1 cellular context compared by ENCODE assay signal in genomic region chr19:1213391-1214286, GRCh38.
TF ChIP-seq lines count a peak whose summit lies in the region.

No MANE protein-coding gene starts in this region.

TF ChIP-seq in endothelial cell of umbilical vein, 7 proteins besides CTCF, POLR2A, EP300 and RAD21:
- no peak for TF ChIP-seq FOS (IDR thresholded peaks at IDR 0.05; ENCODE audit: borderline replicate concordance, insufficient read depth, low read length)
- TF ChIP-seq JUN (IDR thresholded peaks at IDR 0.05; ENCODE audit: borderline replicate concordance, insufficient read depth, insufficient read length, low read depth) = peak; percentile 25
- TF ChIP-seq EZH2 (IDR thresholded peaks at IDR 0.05; ENCODE audit: borderline replicate concordance, low read depth, low read length, severe bottlenecking) = no peak
- peak; percentile 26 for TF ChIP-seq MAX (IDR thresholded peaks at IDR 0.05; ENCODE audit: insufficient read depth, insufficient read length)
- peak; percentile 63 for TF ChIP-seq MYC (IDR thresholded peaks at IDR 0.05; ENCODE audit: low read depth, low read length)
- peak; percentile 68 for TF ChIP-seq POLR2AphosphoS5 (IDR thresholded peaks at IDR 0.05; ENCODE audit: insufficient read depth, low read depth, low read length)
